1 cellular context compared by ENCODE assay signal in genomic region chr3:116579843-116580242, GRCh38.
TF ChIP-seq lines count a peak whose summit lies in the region.

No MANE protein-coding gene starts in this region.

TF ChIP-seq in WTC11, 78 proteins besides CTCF, POLR2A, EP300 and RAD21 (continued from another document):
- TF ChIP-seq AR (CRISPR knock-in tag; IDR thresholded peaks at IDR 0.05) (no peak), ATF3 (CRISPR knock-in tag; conservative IDR thresholded peaks at IDR 0.05) (no peak), ZNF425 (CRISPR knock-in tag; conservative IDR thresholded peaks at IDR 0.05) (no peak), GTF2I (CRISPR knock-in tag; conservative IDR thresholded peaks at IDR 0.05) (no peak), JUN (CRISPR knock-in tag; IDR thresholded peaks at IDR 0.05) (no peak), JAZF1 (CRISPR knock-in tag; IDR thresholded peaks at IDR 0.05) (no peak), ETV6 (CRISPR knock-in tag; IDR thresholded peaks at IDR 0.05) (no peak), TCF7 (CRISPR knock-in tag; IDR thresholded peaks at IDR 0.05; ENCODE audit: low read depth) (no peak)
